ENCODE assay signal across 8 cellular contexts in the genomic region with DNA sequence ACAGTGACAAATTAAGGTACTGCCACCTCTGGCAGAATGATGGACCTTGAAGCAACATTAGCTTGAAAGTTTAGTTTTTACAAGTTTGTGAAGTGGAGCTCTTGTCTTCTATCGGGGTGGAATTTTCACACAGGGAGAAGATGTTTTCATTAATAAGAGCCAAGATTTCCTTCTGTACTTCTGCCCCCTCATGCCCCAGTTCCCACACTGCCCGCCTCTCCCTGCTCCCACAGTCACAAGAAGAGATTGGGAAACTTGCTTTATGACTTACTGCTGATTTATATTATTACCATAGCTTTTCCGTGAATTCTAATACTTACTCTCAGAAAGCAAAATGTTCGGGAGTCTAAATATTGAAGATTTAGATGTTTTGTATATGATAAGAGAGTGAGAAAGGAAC.
"Had no signal": no experiment of that assay in that cellular context is flagged by ENCODE, and none has a peak within 500 bp of the region (broad histone marks: within the 10 kb centered on the region; RNA-seq: fewer than 3 reads in every experiment).

No MANE protein-coding gene starts in this region.

- DNase-seq: GDM1, GF-D8 had no signal

- H3K4me3 ChIP-seq: GM12878 had no signal

- FAIRE-seq: G401.6, GM12878, GM12891, GM12892, GM18507, GM19239 had no signal

- ATAC-seq: GM12878 had no signal
